ENCODE assay signal across 19 cellular contexts in the genomic region with DNA sequence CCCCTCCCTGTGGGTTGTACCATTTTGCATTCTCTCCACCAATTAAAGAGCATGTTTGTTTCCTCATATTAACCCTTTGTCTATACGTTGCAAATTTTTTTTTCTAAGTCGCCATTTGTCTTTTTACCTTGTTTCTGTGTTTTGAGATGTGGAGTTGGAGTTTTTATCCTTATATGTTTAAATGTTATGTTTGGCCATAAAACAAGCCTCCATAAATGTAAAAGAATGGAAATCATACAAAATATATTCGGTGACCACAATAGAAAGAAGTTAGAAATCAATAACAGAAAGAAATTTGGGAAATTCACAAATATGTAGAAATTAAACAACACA. TPM values are rescaled to one million over a fixed set of nuclear protein-coding genes. Genes with fewer than 3 reads are reported as not detected.
DNase-seq lines count a peak whose midpoint lies in the region; ATAC-seq and TF ChIP-seq lines count a peak whose summit lies in the region.
"Had no signal": no experiment of that assay in that cellular context is flagged by ENCODE, and none has a peak within 500 bp of the region (broad histone marks: within the 10 kb centered on the region; RNA-seq: fewer than 3 reads in every experiment).

No MANE protein-coding gene starts in this region.

- peak; percentile 34 for ATAC-seq in GM19463 (IDR thresholded peaks at IDR 0.05; ENCODE audit: unreplicated experiment)
- no peak for ATAC-seq in IMR-90 (ENCODE audit: low read depth)
- no peak for ATAC-seq in GM21737 (IDR thresholded peaks at IDR 0.05; ENCODE audit: unreplicated experiment)
- ATAC-seq: HCT116, PC-3 had no signal

- H3K14ac ChIP-seq in IMR-90 (replicated peaks; ENCODE audit: low read depth, low read length) = no peak overlapping the region

- peak overlapping the region; percentile 10 for H3K4me3 Mint-ChIP-seq in Caco-2 (ENCODE audit: unreplicated experiment)
- peak overlapping the region; percentile 56 for H3K4me3 Mint-ChIP-seq in dendritic cell treated with granulocyte-macrophage colony-stimulating factor and Interleukin-4, amounts not matched to agents 40 ng/mL and 50 ng/mL, for 4 days

- H3K27me3 ChIP-seq in Caco-2 (replicated peaks; ENCODE audit: control insufficient read depth, insufficient read depth, low read length) (no peaks in the 10 kb centered on the region), IMR-90 (ENCODE audit: control insufficient read depth, insufficient read depth, low read length) (no peaks in the 10 kb centered on the region)
- H3K27me3 ChIP-seq: SJSA1 had no signal

- peaks cover 16% of the 10 kb centered on the region for H3K4me1 Mint-ChIP-seq in Caco-2 (ENCODE audit: low read depth, unreplicated experiment)
- peaks cover 62% of the 10 kb centered on the region for H3K4me1 Mint-ChIP-seq in dendritic cell treated with granulocyte-macrophage colony-stimulating factor and Interleukin-4, amounts not matched to agents 40 ng/mL and 50 ng/mL, for 4 days (ENCODE audit: low read depth)

- POLR2A ChIA-PET in Caco-2 (lab: Charles Lee) (no interaction called here), IMR-90 (lab: Charles Lee; ENCODE audit: unreplicated experiment) (no interaction called here)

- TF ChIP-seq POLR2A in IMR-90 (IDR thresholded peaks at IDR 0.05; ENCODE audit: low read depth, low read length) = no peak

- H3K36me3 ChIP-seq in Caco-2 (ENCODE audit: control insufficient read depth, insufficient read depth, low read length) (no peaks in the 10 kb centered on the region), IMR-90 (ENCODE audit: control insufficient read depth, insufficient read depth, low read length) (no peaks in the 10 kb centered on the region)

- H3K18ac ChIP-seq in IMR-90 (ENCODE audit: low read depth, low read length) = no peak overlapping the region

- CTCF ChIA-PET in Caco-2 (lab: Charles Lee) = interaction anchor here (0.9 kb wide), 1 partner anchor 28 kb away, joined by 3 read pairs; no protein-coding TSS in a partner anchor
- CTCF ChIA-PET in IMR-90 (lab: Yijun Ruan, JAX) = no interaction called here

- TF ChIP-seq CTCF in Caco-2 (IDR thresholded peaks at IDR 0.05; ENCODE audit: insufficient read depth in 1 of 2, low read depth in 1 of 2, low read length in 1 of 2, severe bottlenecking in 1 of 2, unreplicated experiment in 1 of 2) (no peak), IMR-90 (conservative IDR thresholded peaks at IDR 0.05; ENCODE audit: low read depth, low read length) (no peak)

- dilution Hi-C loops in IMR-90 (cut with HindIII; ENCODE audit: low sequenced_read_pairs, unreplicated experiment) = no loop called here

- no peak overlapping the region for H2BK120ac ChIP-seq in IMR-90 (ENCODE audit: low read depth, low read length)

- WGBS in IMR-90 (ENCODE audit: extremely low coverage in 2 of 2, insufficient read length in 1 of 2), 2 experiments = no CpG with 5 or more reads among the region's 3 CpGs

- H3K4me2 ChIP-seq in IMR-90 (ENCODE audit: low read depth, low read length) = peak overlapping the region; percentile 67

- peaks cover 6% of the 10 kb centered on the region; the same call in 1 of the 2 replicates for H3K4me1 ChIP-seq in Caco-2
- H3K4me1 ChIP-seq in IMR-90 (ENCODE audit: control insufficient read depth, insufficient read depth, low read length) = peaks cover 10% of the 10 kb centered on the region

- no peak overlapping the region for H2AK9ac ChIP-seq in IMR-90 (replicated peaks; ENCODE audit: low read depth, low read length, poor library complexity)

- BruUV-seq in Caco-2 (replicated peaks; lab: Mats Ljungman, UMichigan) = no TSS peak
- no TSS peak for BruUV-seq in IMR-90 (replicated peaks; lab: Mats Ljungman, UMichigan)

- no peak overlapping the region for H4K5ac ChIP-seq in IMR-90 (ENCODE audit: low read depth, low read length)

- H3K56ac ChIP-seq in IMR-90 (ENCODE audit: extremely low read depth, insufficient read depth, low read length) = no peak overlapping the region

- intact Hi-C loops in Caco-2 (cut with micrococcal nuclease; ENCODE audit: unreplicated experiment) = no loop called here
- intact Hi-C loops in IMR-90 (cut with micrococcal nuclease) = no loop called here
- intact Hi-C loops in dendritic cell treated with granulocyte-macrophage colony-stimulating factor and Interleukin-4, amounts not matched to agents 40 ng/mL and 50 ng/mL, for 4 days (cut with micrococcal nuclease) = no loop called here

- peaks cover 0 to 3% of the 10 kb centered on the region in 2 experiments; a peak in 1 of 4 replicates for H3K79me1 ChIP-seq in IMR-90 (ENCODE audit: low read depth in 1 of 2, low read length in 2 of 2)

- H3K27ac ChIP-seq in IMR-90 (ENCODE audit: insufficient read depth, low read length) = no peak overlapping the region
- H3K27ac ChIP-seq: SJSA1 had no signal

- H3K9me3 ChIP-seq in Caco-2 = no peaks in the 10 kb centered on the region
- H3K9me3 ChIP-seq in IMR-90 (ENCODE audit: control insufficient read depth, insufficient read depth, low read length) = no peaks in the 10 kb centered on the region
- H3K9me3 ChIP-seq: A549, SJSA1 had no signal

- no peak overlapping the region for H4K8ac ChIP-seq in IMR-90 (ENCODE audit: low read depth in 2 of 2, low read length in 2 of 2)

- no peak overlapping the region for H2BK15ac ChIP-seq in IMR-90 (ENCODE audit: low read depth, low read length)

- H3K9me1 ChIP-seq in IMR-90 (ENCODE audit: insufficient read depth, low read length) = no peaks in the 10 kb centered on the region; the same call in 1 of the 2 replicates

- DNase-seq in Caco-2 (no peak), IMR-90 (no peak), amygdala (lab: John Stamatoyannopoulos, UW) (no peak), NCI-H2029 treated with DMSO at 0.1 percent for 48 hours (lab: John Stamatoyannopoulos, UW) (no peak), DMS114 treated with DMSO at 0.1 percent for 48 hours (lab: John Stamatoyannopoulos, UW; ENCODE audit: unreplicated experiment) (no peak)
- DNase-seq: COR-L47, NCI-H1417, NCI-H1930, NCI-H2171, NCI-H446 treated with DMSO at 0.1 percent for 48 hours, NCI-H748 treated with DMSO at 0.1 percent for 48 hours, PC-3, SW 1271 had no signal

- no peak overlapping the region for H2AK5ac ChIP-seq in IMR-90 (ENCODE audit: low read depth, low read length)

- in situ Hi-C loops in IMR-90 (cut with MboI; ENCODE audit: low sequenced_read_pairs) = no loop called here

- no peak overlapping the region for H2BK5ac ChIP-seq in IMR-90 (ENCODE audit: low read depth, low read length, poor library complexity, severe bottlenecking)

- no peaks in the 10 kb centered on the region for H3K27me3 Mint-ChIP-seq in Caco-2 (ENCODE audit: insufficient read depth, unreplicated experiment)
- no peaks in the 10 kb centered on the region for H3K27me3 Mint-ChIP-seq in dendritic cell treated with granulocyte-macrophage colony-stimulating factor and Interleukin-4, amounts not matched to agents 40 ng/mL and 50 ng/mL, for 4 days

- H3K23ac ChIP-seq in IMR-90 (ENCODE audit: low read depth, low read length) = no peak overlapping the region

- no peak overlapping the region for H2AFZ ChIP-seq in IMR-90 (replicated peaks; ENCODE audit: low read length, poor library complexity)

- H3K27ac Mint-ChIP-seq in Caco-2 (ENCODE audit: unreplicated experiment) = no peak overlapping the region
- peak overlapping the region; percentile 79 for H3K27ac Mint-ChIP-seq in dendritic cell treated with granulocyte-macrophage colony-stimulating factor and Interleukin-4, amounts not matched to agents 40 ng/mL and 50 ng/mL, for 4 days

- H2BK20ac ChIP-seq in IMR-90 (ENCODE audit: low read depth, low read length) = no peak overlapping the region

- no peak overlapping the region for H4K91ac ChIP-seq in IMR-90 (ENCODE audit: insufficient read depth, low read depth, low read length)

- H3K4ac ChIP-seq in IMR-90 (ENCODE audit: low read depth, low read length) = no peak overlapping the region

- no peaks in the 10 kb centered on the region for H4K20me1 ChIP-seq in IMR-90 (ENCODE audit: insufficient read depth, low read length)

- H3K9ac ChIP-seq in IMR-90 (ENCODE audit: low read depth, low read length) = no peak overlapping the region

- no peaks in the 10 kb centered on the region for H3K36me3 Mint-ChIP-seq in Caco-2 (ENCODE audit: insufficient read depth, unreplicated experiment)
- H3K36me3 Mint-ChIP-seq in dendritic cell treated with granulocyte-macrophage colony-stimulating factor and Interleukin-4, amounts not matched to agents 40 ng/mL and 50 ng/mL, for 4 days (ENCODE audit: low read depth) = peaks cover 29% of the 10 kb centered on the region

- H3K4me3 ChIP-seq in Caco-2 (ENCODE audit: low read depth, low read length) = no peak overlapping the region
- H3K4me3 ChIP-seq in IMR-90 (ENCODE audit: insufficient read depth, low read depth, low read length) = no peak overlapping the region
- H3K4me3 ChIP-seq: A549, SJSA1 had no signal

- no peak for TF ChIP-seq RAD21 in IMR-90 (IDR thresholded peaks at IDR 0.05; ENCODE audit: low read length)

- H3K9me3 Mint-ChIP-seq in Caco-2 (ENCODE audit: unreplicated experiment) = no peaks in the 10 kb centered on the region
- H3K9me3 Mint-ChIP-seq in dendritic cell treated with granulocyte-macrophage colony-stimulating factor and Interleukin-4, amounts not matched to agents 40 ng/mL and 50 ng/mL, for 4 days = no peaks in the 10 kb centered on the region

TF ChIP-seq in IMR-90, 13 proteins besides CTCF, POLR2A, EP300 and RAD21 (continues in another document):
- TF ChIP-seq, protein P1, sequence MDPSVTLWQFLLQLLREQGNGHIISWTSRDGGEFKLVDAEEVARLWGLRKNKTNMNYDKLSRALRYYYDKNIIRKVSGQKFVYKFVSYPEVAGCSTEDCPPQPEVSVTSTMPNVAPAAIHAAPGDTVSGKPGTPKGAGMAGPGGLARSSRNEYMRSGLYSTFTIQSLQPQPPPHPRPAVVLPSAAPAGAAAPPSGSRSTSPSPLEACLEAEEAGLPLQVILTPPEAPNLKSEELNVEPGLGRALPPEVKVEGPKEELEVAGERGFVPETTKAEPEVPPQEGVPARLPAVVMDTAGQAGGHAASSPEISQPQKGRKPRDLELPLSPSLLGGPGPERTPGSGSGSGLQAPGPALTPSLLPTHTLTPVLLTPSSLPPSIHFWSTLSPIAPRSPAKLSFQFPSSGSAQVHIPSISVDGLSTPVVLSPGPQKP (IDR thresholded peaks at IDR 0.05; ENCODE audit: borderline replicate concordance, low read depth, low read length) = no peak
- TF ChIP-seq CHD1 (IDR thresholded peaks at IDR 0.05; ENCODE audit: low read depth, low read length) (no peak), RFX5 (IDR thresholded peaks at IDR 0.05; ENCODE audit: low read depth, low read length) (no peak), FOS (IDR thresholded peaks at IDR 0.05; ENCODE audit: low read depth, low read length) (no peak), MXI1 (IDR thresholded peaks at IDR 0.05; ENCODE audit: borderline replicate concordance, low read depth, low read length) (no peak)

RNA-seq across cellular contexts. Expression of gene LRRK1, which starts 29.2 kb away (rescaled TPM):
- total RNA-seq in Caco-2 (2022) (9.2 and 12.0 TPM in 2 replicates), IMR-90 (2012; rRNA removed) (1.9 and 3.0 TPM in 2 replicates)
- 5.8 and 6.8 TPM in 2 replicates for polyA plus RNA-seq in IMR-90 (2012; rRNA removed)
- polyA plus RNA-seq in IMR-90 (2012; cell fraction: cytosol; rRNA removed) = 3.1 and 5.1 TPM in 2 replicates
- 19.9 and 31.2 TPM in 2 replicates for polyA plus RNA-seq in IMR-90 (2012; cell fraction: nucleus; rRNA removed; ENCODE audit: low replicate concordance)
